Comparison of ENCODE assay signal across 8 cellular contexts in genomic region chr7:139683137-139683871, GRCh38.
DNase-seq lines count a peak whose midpoint lies in the region; ATAC-seq, FAIRE-seq and TF ChIP-seq lines count a peak whose summit lies in the region.

No MANE protein-coding gene starts in this region.

- H2BK120ac ChIP-seq in H9 (ENCODE audit: low read depth, low read length, poor library complexity, severe bottlenecking), result no peak overlapping the region

- H3K27ac ChIP-seq in astrocyte (ENCODE audit: low read depth, low read length) (peak overlapping the region; percentile 99), lower lobe of right lung (peak overlapping the region; percentile 80), H9 (ENCODE audit: insufficient read length, low read depth, low read length) (no peak overlapping the region)

- H3K4ac ChIP-seq in H9 (ENCODE audit: low read depth, low read length), result no peak overlapping the region

- H3K27me3 ChIP-seq in astrocyte (ENCODE audit: insufficient read depth, low read length) (no peaks in the 10 kb centered on the region), lower lobe of right lung (ENCODE audit: low read depth) (no peaks in the 10 kb centered on the region), H9 (ENCODE audit: insufficient read depth, low read length) (no peaks in the 10 kb centered on the region), BE2C (no peaks in the 10 kb centered on the region)

- H3T11ph ChIP-seq in H9 (ENCODE audit: low read length), result no peak overlapping the region

- DNase-seq in Daoy (ENCODE audit: low read depth) (peak; percentile 13), HCEC 1CT (peak; percentile 62), astrocyte (ENCODE audit: low read depth) (peak; percentile 85), lower lobe of right lung (no peak), H9 (no peak), BE2C (no peak), SW480 (ENCODE audit: low spot score) (no peak)
- DNase-seq in stimulated activated CD4-positive, alpha-beta T cell treated with anti-CD3 and anti-CD28 coated beads, Interleukin-15, amount 100 ng/mL, for 24 hours, result no peak

- H3K9me3 Mint-ChIP-seq in astrocyte (ENCODE audit: unreplicated experiment) (peaks cover 23% of the 10 kb centered on the region), H9 (peaks cover 12 to 13% of the 10 kb centered on the region in 2 experiments)

- intact Hi-C loops in lower lobe of right lung (cut with DNase I), result no loop called here

- no peaks in the 10 kb centered on the region for H3K27me3 Mint-ChIP-seq in astrocyte (ENCODE audit: low read depth, unreplicated experiment)
- peaks cover 1% of the 10 kb centered on the region; the same call in 1 of the 2 replicates for H3K27me3 Mint-ChIP-seq in H9 (ENCODE audit: low read depth)

- no peak overlapping the region for H2AK5ac ChIP-seq in H9 (ENCODE audit: insufficient read length, low read length)

- H3K9ac ChIP-seq in astrocyte (ENCODE audit: low read length), result peak overlapping the region; percentile 80
- H3K9ac ChIP-seq in H9 (ENCODE audit: extremely low read depth, insufficient read length, low read length), result no peak overlapping the region

- no peak overlapping the region for H3K4me3 ChIP-seq in astrocyte (ENCODE audit: insufficient read depth, low read depth, low read length)
- H3K4me3 ChIP-seq in lower lobe of right lung, result no peak overlapping the region
- H3K4me3 ChIP-seq in BE2C (ENCODE audit: low read depth, low read length), result no peak overlapping the region

- H3K4me3 Mint-ChIP-seq in astrocyte (ENCODE audit: unreplicated experiment), result no peak overlapping the region
- H3K4me3 Mint-ChIP-seq in H9, result no peak overlapping the region

- TF ChIP-seq CTCF in astrocyte (IDR thresholded peaks at IDR 0.05; ENCODE audit: insufficient read depth, low read depth, low read length) (no peak), lower lobe of right lung (IDR thresholded peaks at IDR 0.05) (no peak), H9 (conservative IDR thresholded peaks at IDR 0.05) (no peak), BE2C (IDR thresholded peaks at IDR 0.05; ENCODE audit: low read depth, low read length) (no peak)

- H3K4me2 ChIP-seq in astrocyte (ENCODE audit: low read length) (peak overlapping the region; percentile 76), H9 (ENCODE audit: insufficient read depth, insufficient read length, low read length) (no peak overlapping the region)

- no peak overlapping the region for H3K56ac ChIP-seq in H9 (ENCODE audit: insufficient read length, low read depth, low read length)

- peaks cover 34% of the 10 kb centered on the region for H3K79me2 ChIP-seq in astrocyte (ENCODE audit: insufficient read depth, low read length)
- H3K79me2 ChIP-seq in H9 (ENCODE audit: insufficient read depth, low read length), result no peaks in the 10 kb centered on the region

- H2BK12ac ChIP-seq in H9 (ENCODE audit: insufficient read length, low read depth, low read length), result no peak overlapping the region

- H3K4me1 ChIP-seq in astrocyte (ENCODE audit: insufficient read depth, low read length), result peaks cover 52% of the 10 kb centered on the region
- peaks cover 46% of the 10 kb centered on the region for H3K4me1 ChIP-seq in lower lobe of right lung
- H3K4me1 ChIP-seq in H9 (ENCODE audit: insufficient read depth, low read length), result peaks cover 2% of the 10 kb centered on the region; the same call in 1 of the 2 replicates
- no peaks in the 10 kb centered on the region for H3K4me1 ChIP-seq in BE2C

- H3K36me3 Mint-ChIP-seq in astrocyte (ENCODE audit: low read depth, unreplicated experiment) (peaks cover 29% of the 10 kb centered on the region), H9 (ENCODE audit: insufficient read depth in 1 of 3, low read depth in 3 of 3) (peaks cover 2 to 11% (median 9%) of the 10 kb centered on the region in 3 experiments)

- H3K36me3 ChIP-seq in astrocyte (ENCODE audit: insufficient read depth, low read length) (no peaks in the 10 kb centered on the region), lower lobe of right lung (no peaks in the 10 kb centered on the region), BE2C (no peaks in the 10 kb centered on the region)

- H4K8ac ChIP-seq in H9 (replicated peaks; ENCODE audit: insufficient read length, low read depth, low read length), result no peak overlapping the region

- no peak overlapping the region for H4K91ac ChIP-seq in H9 (ENCODE audit: insufficient read length, low read depth, low read length)

- H4K20me1 ChIP-seq in astrocyte (ENCODE audit: insufficient read depth, low read length) (no peaks in the 10 kb centered on the region), H9 (ENCODE audit: control insufficient read depth, insufficient read depth, insufficient read length) (no peaks in the 10 kb centered on the region)

- no CpG with 5 or more reads among the region's 16 CpGs for WGBS in H9 (ENCODE audit: extremely low coverage, insufficient read length, low lambda C conversion rate)

- no peak overlapping the region for H2BK5ac ChIP-seq in H9 (ENCODE audit: insufficient read length, low read length)

- no peak for FAIRE-seq in astrocyte (lab: Jason Lieb, UNC)

- H3K23me2 ChIP-seq in H9 (ENCODE audit: insufficient read length, low read depth, low read length, poor library complexity, severe bottlenecking), result no peaks in the 10 kb centered on the region

- H2AFZ ChIP-seq in astrocyte (ENCODE audit: low read depth, low read length) (no peak overlapping the region), H9 (ENCODE audit: low read length) (no peak overlapping the region)

- no peak overlapping the region; the same call in 1 of the 2 replicates for H3K14ac ChIP-seq in H9 (ENCODE audit: insufficient read depth, low read length)

- no peak overlapping the region for H3K23ac ChIP-seq in H9 (ENCODE audit: insufficient read length, low read depth, low read length)

- H3K27ac Mint-ChIP-seq in astrocyte (ENCODE audit: unreplicated experiment) (peak overlapping the region; percentile 84), H9 (peak overlapping the region in 1 of 3 experiments; percentile 78; a peak in 1 of 7 replicates)

- no peak overlapping the region for H2BK15ac ChIP-seq in H9 (ENCODE audit: low read depth, low read length)

- H3K9me3 ChIP-seq in astrocyte (ENCODE audit: insufficient read depth, low read depth, low read length), result peaks cover 8% of the 10 kb centered on the region
- peaks cover 5% of the 10 kb centered on the region for H3K9me3 ChIP-seq in lower lobe of right lung
- H3K9me3 ChIP-seq in H9 (ENCODE audit: control insufficient read depth, low read depth, low read length), result peaks cover 6% of the 10 kb centered on the region
- H3K9me3 ChIP-seq in BE2C, result peaks cover 2% of the 10 kb centered on the region; the same call in 1 of the 2 replicates

- no peak overlapping the region for H2BK20ac ChIP-seq in H9 (ENCODE audit: low read depth, low read length, poor library complexity, severe bottlenecking)

- no peak overlapping the region for H4K5ac ChIP-seq in H9 (ENCODE audit: insufficient read length, low read depth, low read length)

- H3K18ac ChIP-seq in H9 (ENCODE audit: insufficient read length, low read depth, low read length), result no peak overlapping the region

- no peak for ATAC-seq in lower lobe of right lung

- H3K4me1 Mint-ChIP-seq in astrocyte (ENCODE audit: low read depth, unreplicated experiment), result peaks cover 48% of the 10 kb centered on the region
- peaks cover 40 to 41% of the 10 kb centered on the region in 2 experiments for H3K4me1 Mint-ChIP-seq in H9

- no peaks in the 10 kb centered on the region for H3K79me1 ChIP-seq in H9 (ENCODE audit: insufficient read depth, low read depth, low read length, poor library complexity, severe bottlenecking)

Comparison
In these comparisons a context has a peak if more than half of its experiments do, and no peak if none do; other contexts are left out.
1. DNase-seq: peak in Daoy (single experiment), HCEC 1CT (single experiment) and astrocyte (single experiment); none in lower lobe of right lung (single experiment), H9 (single experiment), BE2C (single experiment), SW480 (single experiment) and stimulated activated CD4-positive, alpha-beta T cell treated with anti-CD3 and anti-CD28 coated beads, Interleukin-15, amount 100 ng/mL, for 24 hours (single experiment).